In the genomic region with DNA sequence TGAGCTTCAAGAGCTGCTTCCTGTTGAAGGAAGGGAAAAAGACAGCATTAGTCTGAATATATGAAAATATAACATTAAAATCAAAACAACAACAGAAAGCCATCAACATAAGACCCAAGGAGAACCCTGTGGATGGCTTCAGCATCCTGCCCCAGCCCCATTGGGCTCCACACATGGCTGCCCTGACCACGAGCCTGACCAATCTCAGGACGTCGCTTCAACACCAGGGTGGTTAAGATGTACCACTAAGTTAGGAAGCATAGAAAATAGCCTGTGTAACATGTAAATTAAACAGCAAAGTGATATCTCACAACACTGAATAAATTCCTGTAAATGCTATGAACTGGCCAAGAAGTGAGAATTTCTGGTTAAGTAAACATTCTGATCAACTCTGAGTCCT, we compare ENCODE assay signal across 26 cellular contexts.
"Had no signal": no experiment of that assay in that cellular context is flagged by ENCODE, and none has a peak within 500 bp of the region (broad histone marks: within the 10 kb centered on the region; RNA-seq: fewer than 3 reads in every experiment).

No MANE protein-coding gene starts in this region.

- DNase-seq: activated CD4-positive, alpha-beta T cell treated with anti-CD3 and anti-CD28 coated beads for 36 hours; activated CD4-positive, CD25-positive, alpha-beta regulatory T cell; activated CD8-positive, alpha-beta memory T cell treated with anti-CD3 and anti-CD28 coated beads for 24 hours; activated CD8-positive, alpha-beta memory T cell treated with anti-CD3 and anti-CD28 coated beads, Interleukin-2, amount 50 U/mL, for 48 hours; activated gamma-delta T cell treated with Interleukin-2 at 50 U/mL for 16 hours; activated naive CD4-positive, alpha-beta T cell treated with anti-CD3 and anti-CD28 coated beads, Interleukin-2, amount 50 U/mL, for 16 hours; activated T-cell treated with anti-CD3 and anti-CD28 coated beads, Interleukin-2, amount 50 U/mL, for 24 hours; amygdala; central memory CD4-positive, alpha-beta T cell; endodermal cell; foreskin keratinocyte; heart left ventricle; hypothalamus; left lung; lower lobe of right lung; mesenchymal stem cell; naive thymus-derived CD8-positive, alpha-beta T cell; posterior cingulate gyrus; right cardiac atrium; stimulated activated CD4-positive, alpha-beta T cell treated with anti-CD3 and anti-CD28 coated beads, Interleukin-15, amount 100 ng/mL, for 24 hours; stimulated activated CD4-positive, alpha-beta T cell treated with anti-CD3 and anti-CD28 coated beads, Interleukin-2, amount 100 ng/mL, for 24 hours; stimulated activated naive CD4-positive, alpha-beta T cell; testis; transverse colon had no signal

- H3K4me1 Mint-ChIP-seq: activated CD4-positive, alpha-beta T cell treated with anti-CD3 and anti-CD28 coated beads for 36 hours; activated T-helper 17 cell treated with anti-CD3 and anti-CD28 coated beads, Interleukin-2, amount 50 U/mL, for 72 hours; endodermal cell had no signal

- ATAC-seq: activated CD4-positive, alpha-beta T cell treated with anti-CD3 and anti-CD28 coated beads for 36 hours; activated T-helper 17 cell treated with anti-CD3 and anti-CD28 coated beads, Interleukin-2, amount 50 U/mL, for 72 hours; foreskin keratinocyte; heart left ventricle; left lung; lower lobe of right lung; naive thymus-derived CD8-positive, alpha-beta T cell; right cardiac atrium had no signal

- H3K9me3 Mint-ChIP-seq: activated T-cell treated with anti-CD3 and anti-CD28 coated beads, Interleukin-2, amount 50 U/mL, for 24 hours; activated T-helper 17 cell treated with anti-CD3 and anti-CD28 coated beads, Interleukin-2, amount 50 U/mL, for 72 hours; endodermal cell; naive thymus-derived CD8-positive, alpha-beta T cell; T-helper 2 cell treated with Interferon-gamma antibody and Interleukin-4, amounts not matched to agents 5 μg/mL and 100 μg/mL, for 36 hours had no signal

- H3K27ac Mint-ChIP-seq: activated CD4-positive, alpha-beta T cell treated with anti-CD3 and anti-CD28 coated beads for 36 hours; activated T-cell treated with anti-CD3 and anti-CD28 coated beads, Interleukin-2, amount 50 U/mL, for 24 hours; activated T-helper 17 cell treated with anti-CD3 and anti-CD28 coated beads, Interleukin-2, amount 50 U/mL, for 72 hours; endodermal cell; naive thymus-derived CD8-positive, alpha-beta T cell had no signal

- H3K4me3 Mint-ChIP-seq: activated CD4-positive, alpha-beta T cell treated with anti-CD3 and anti-CD28 coated beads for 36 hours; activated T-cell treated with anti-CD3 and anti-CD28 coated beads, Interleukin-2, amount 50 U/mL, for 24 hours; activated T-helper 17 cell treated with anti-CD3 and anti-CD28 coated beads, Interleukin-2, amount 50 U/mL, for 72 hours; endodermal cell; naive thymus-derived CD8-positive, alpha-beta T cell; T-helper 2 cell treated with Interferon-gamma antibody and Interleukin-4, amounts not matched to agents 5 μg/mL and 100 μg/mL, for 36 hours had no signal

- H3K27me3 Mint-ChIP-seq: activated CD4-positive, alpha-beta T cell treated with anti-CD3 and anti-CD28 coated beads for 36 hours; activated T-cell treated with anti-CD3 and anti-CD28 coated beads, Interleukin-2, amount 50 U/mL, for 24 hours; activated T-helper 17 cell treated with anti-CD3 and anti-CD28 coated beads, Interleukin-2, amount 50 U/mL, for 72 hours; naive thymus-derived CD8-positive, alpha-beta T cell had no signal
